12 cellular contexts compared by ENCODE assay signal in the genomic region with DNA sequence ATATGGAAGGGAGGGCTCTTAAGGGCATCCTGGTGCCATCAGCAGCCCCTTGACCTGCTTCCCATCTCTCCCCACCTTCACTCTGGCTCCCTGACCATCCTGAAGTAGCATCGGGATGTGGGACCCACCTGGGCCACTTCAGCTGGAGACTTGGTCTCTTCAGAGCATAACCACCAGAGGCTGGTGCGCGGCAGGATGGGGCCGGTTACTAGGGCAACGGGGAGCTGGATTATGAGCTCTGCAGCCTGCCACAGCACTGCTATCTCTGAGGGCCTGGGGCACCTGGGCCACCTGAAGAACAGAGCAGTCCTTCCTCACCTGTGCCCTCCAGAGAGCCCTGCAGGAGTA.
DNase-seq lines count a peak whose midpoint lies in the region; TF ChIP-seq lines count a peak whose summit lies in the region.
"Had no signal": no experiment of that assay in that cellular context is flagged by ENCODE, and none has a peak within 500 bp of the region (broad histone marks: within the 10 kb centered on the region; RNA-seq: fewer than 3 reads in every experiment).

No MANE protein-coding gene starts in this region.

- DNase-seq in Ammon's horn (ENCODE audit: low spot score) (peak; percentile 38), HFFc6 (no peak), sigmoid colon (no peak), NCI-H446 treated with DMSO at 0.1 percent for 48 hours (lab: John Stamatoyannopoulos, UW) (no peak), MG63 (no peak), NCI-H2081 (lab: John Stamatoyannopoulos, UW) (no peak), kidney tubule cell (ENCODE audit: low spot score) (no peak)
- DNase-seq: activated CD4-positive, alpha-beta T cell treated with anti-CD3 and anti-CD28 coated beads, Interleukin-2, amount 50 U/mL, for 4 hours; activated effector memory CD4-positive, alpha-beta T cell treated with Interleukin-2 at 50 U/mL for 16 hours; NCI-H2107; stimulated activated CD4-positive, alpha-beta T cell treated with anti-CD3 and anti-CD28 coated beads, Interleukin-2, amount 100 ng/mL, for 24 hours had no signal

- peaks cover 53% of the 10 kb centered on the region for H3K4me1 Mint-ChIP-seq in HFFc6 (ENCODE audit: low read depth)

- no peak for TF ChIP-seq EP300 in sigmoid colon (IDR thresholded peaks at IDR 0.05)

- peaks cover 0 to 28% (median 18%) of the 10 kb centered on the region in 4 donors for H3K4me1 ChIP-seq in sigmoid colon

- intact Hi-C loops in sigmoid colon (cut with DNase I): no loop called here

- H3K4me3 ChIP-seq in sigmoid colon (no peak overlapping the region), MG63 (no peak overlapping the region)

- H3K4me3 Mint-ChIP-seq in HFFc6: peak overlapping the region; percentile 13; the same call in 1 of the 2 replicates

- no peaks in the 10 kb centered on the region; the same call in 1 of the 2 replicates for H3K27me3 Mint-ChIP-seq in HFFc6 (ENCODE audit: insufficient read depth)

- TF ChIP-seq CTCF in HFFc6 (IDR thresholded peaks at IDR 0.05) (no peak), sigmoid colon (IDR thresholded peaks at IDR 0.05) (no peak)

- no peaks in the 10 kb centered on the region for H3K9me3 ChIP-seq in sigmoid colon
- no peaks in the 10 kb centered on the region for H3K9me3 ChIP-seq in MG63

- H3K27ac Mint-ChIP-seq in HFFc6: peak overlapping the region; percentile 100

- H3K9me3 Mint-ChIP-seq in HFFc6: no peaks in the 10 kb centered on the region

- H3K36me3 ChIP-seq in sigmoid colon: peaks cover 0 to 31% (median 13%) of the 10 kb centered on the region in 4 donors
- H3K36me3 ChIP-seq in MG63: peaks cover 77% of the 10 kb centered on the region

- peaks cover 45% of the 10 kb centered on the region for H3K36me3 Mint-ChIP-seq in HFFc6 (ENCODE audit: low read depth)

- TF ChIP-seq POLR2A in sigmoid colon (IDR thresholded peaks at IDR 0.05): no peak

- no peaks in the 10 kb centered on the region for H3K27me3 ChIP-seq in sigmoid colon
- no peaks in the 10 kb centered on the region for H3K27me3 ChIP-seq in MG63

- WGBS in sigmoid colon, 2 donors: 85 to 94% methylated on average over 5 of the region's 5 CpGs

- peak overlapping the region; percentile 85 for H3K27ac ChIP-seq in cingulate gyrus (ENCODE audit: low read depth, low read length)
- peak overlapping the region in 3 of 4 donors; percentile 64 to 81 (median 64) for H3K27ac ChIP-seq in sigmoid colon
